Comparison of ENCODE assay signal across 6 cellular contexts in genomic region chr3:107202870-107203269, GRCh38.
A peak's percentile ranks its signal among the peaks of the same experiment; 100 is the strongest.
DNase-seq lines count a peak whose midpoint lies in the region; ATAC-seq and TF ChIP-seq lines count a peak whose summit lies in the region.
"Not testable (repeated sequence)": the region's sequence is repeated elsewhere in the genome, so short reads cannot be mapped to it uniquely, and the experiment has no call there.

No MANE protein-coding gene starts in this region.

- H3K27me3 Mint-ChIP-seq in nephron (ENCODE audit: low read depth): not testable (repeated sequence)

- peak overlapping the region; percentile 34; the same call in 1 of the 2 replicates for H3K27ac ChIP-seq in C4-2B
- not testable (repeated sequence) for H3K27ac ChIP-seq in IMR-90 (ENCODE audit: insufficient read depth, low read length)

- not testable (repeated sequence) for H3K14ac ChIP-seq in IMR-90 (replicated peaks; ENCODE audit: low read depth, low read length)

- not testable (repeated sequence) for H3K18ac ChIP-seq in IMR-90 (ENCODE audit: low read depth, low read length)

- H3K36me3 ChIP-seq in IMR-90 (ENCODE audit: control insufficient read depth, insufficient read depth, low read length): not testable (repeated sequence)

- not testable (repeated sequence) for H3K9me3 Mint-ChIP-seq in nephron

- H3K23ac ChIP-seq in IMR-90 (ENCODE audit: low read depth, low read length): not testable (repeated sequence)

- not testable (repeated sequence) for H2AK5ac ChIP-seq in IMR-90 (ENCODE audit: low read depth, low read length)

- ATAC-seq in HG02610 (IDR thresholded peaks at IDR 0.05; ENCODE audit: unreplicated experiment): peak; percentile 59
- not testable (repeated sequence) for ATAC-seq in IMR-90 (ENCODE audit: low read depth)

- not testable (repeated sequence) for H3K27me3 ChIP-seq in IMR-90 (ENCODE audit: control insufficient read depth, insufficient read depth, low read length)

- H3K56ac ChIP-seq in IMR-90 (ENCODE audit: extremely low read depth, insufficient read depth, low read length): not testable (repeated sequence)

- H4K8ac ChIP-seq in IMR-90 (ENCODE audit: low read depth in 2 of 2, low read length in 2 of 2): not testable (repeated sequence)

- H2BK5ac ChIP-seq in IMR-90 (ENCODE audit: low read depth, low read length, poor library complexity, severe bottlenecking): not testable (repeated sequence)

- not testable (repeated sequence) for H3K4me3 Mint-ChIP-seq in nephron

- not testable (repeated sequence) for TF ChIP-seq CTCF in C4-2B (conservative IDR thresholded peaks at IDR 0.05); IMR-90 (conservative IDR thresholded peaks at IDR 0.05; ENCODE audit: low read depth, low read length); fibroblast of mammary gland (conservative IDR thresholded peaks at IDR 0.05; ENCODE audit: control insufficient read depth, insufficient read depth, low read depth, low read length); nephron (IDR thresholded peaks at IDR 0.05; ENCODE audit: unreplicated experiment in 3 of 3)

- H4K20me1 ChIP-seq in IMR-90 (ENCODE audit: insufficient read depth, low read length): not testable (repeated sequence)

- TF ChIP-seq POLR2A in IMR-90 (IDR thresholded peaks at IDR 0.05; ENCODE audit: low read depth, low read length): not testable (repeated sequence)

- H3K4me3 ChIP-seq in IMR-90 (ENCODE audit: insufficient read depth, low read depth, low read length); fibroblast of mammary gland (ENCODE audit: control insufficient read depth, low read depth, low read length): not testable (repeated sequence)

- not testable (repeated sequence) for H3K9ac ChIP-seq in IMR-90 (ENCODE audit: low read depth, low read length)

- intact Hi-C loops in IMR-90 (cut with micrococcal nuclease): not testable (repeated sequence)

- H3K79me1 ChIP-seq in IMR-90 (ENCODE audit: low read depth in 1 of 2, low read length in 2 of 2): not testable (repeated sequence)

- H3K4me1 ChIP-seq in IMR-90 (ENCODE audit: control insufficient read depth, insufficient read depth, low read length): not testable (repeated sequence)

- not testable (repeated sequence) for H4K91ac ChIP-seq in IMR-90 (ENCODE audit: insufficient read depth, low read depth, low read length)

- CTCF ChIA-PET in IMR-90 (lab: Yijun Ruan, JAX): not testable (repeated sequence)

- in situ Hi-C loops in IMR-90 (cut with MboI; ENCODE audit: low sequenced_read_pairs): not testable (repeated sequence)

- H2BK15ac ChIP-seq in IMR-90 (ENCODE audit: low read depth, low read length): not testable (repeated sequence)

- H3K36me3 Mint-ChIP-seq in nephron (ENCODE audit: low read depth): not testable (repeated sequence)

- H3K4me2 ChIP-seq in IMR-90 (ENCODE audit: low read depth, low read length): not testable (repeated sequence)

- H3K9me1 ChIP-seq in IMR-90 (ENCODE audit: insufficient read depth, low read length): peaks cover 12% of the 10 kb centered on the region; the same call in 1 of the 2 replicates

- DNase-seq in IMR-90 (peak; percentile 10), amniotic epithelial cell (ENCODE audit: low read depth) (peak; percentile 65), fibroblast of mammary gland (ENCODE audit: low read depth) (peak; percentile 59)

- peaks cover 62% of the 10 kb centered on the region for H3K4me1 Mint-ChIP-seq in nephron

- not testable (repeated sequence) for H2BK20ac ChIP-seq in IMR-90 (ENCODE audit: low read depth, low read length)

- not testable (repeated sequence) for H2AFZ ChIP-seq in IMR-90 (replicated peaks; ENCODE audit: low read length, poor library complexity)

- not testable (repeated sequence) for H3K4ac ChIP-seq in IMR-90 (ENCODE audit: low read depth, low read length)

- peak overlapping the region in 2 of 3 experiments; percentile 5 to 9 for H3K27ac Mint-ChIP-seq in nephron

- dilution Hi-C loops in IMR-90 (cut with HindIII; ENCODE audit: low sequenced_read_pairs, unreplicated experiment): not testable (repeated sequence)

- not testable (repeated sequence) for TF ChIP-seq RAD21 in IMR-90 (IDR thresholded peaks at IDR 0.05; ENCODE audit: low read length)

- H3K9me3 ChIP-seq in IMR-90 (ENCODE audit: control insufficient read depth, insufficient read depth, low read length): not testable (repeated sequence)

- BruUV-seq in IMR-90 (replicated peaks; lab: Mats Ljungman, UMichigan): not testable (repeated sequence)

- POLR2A ChIA-PET in IMR-90 (lab: Charles Lee; ENCODE audit: unreplicated experiment): not testable (repeated sequence)

- not testable (repeated sequence) for H4K5ac ChIP-seq in IMR-90 (ENCODE audit: low read depth, low read length)

- not testable (repeated sequence) for H2AK9ac ChIP-seq in IMR-90 (replicated peaks; ENCODE audit: low read depth, low read length, poor library complexity)

- not testable (repeated sequence) for H2BK120ac ChIP-seq in IMR-90 (ENCODE audit: low read depth, low read length)

Comparison
In these comparisons a context has a peak if more than half of its experiments do, and no peak if none do; other contexts are left out.
1. DNase-seq: peak in every context shown above with its lines; median percentile 65 in amniotic epithelial cell; 59 in fibroblast of mammary gland; 10 in IMR-90.